9 cellular contexts compared by ENCODE assay signal in genomic region chrX:150416469-150416868, GRCh38. TPM values are rescaled to one million over a fixed set of nuclear protein-coding genes. Genes with fewer than 3 reads are reported as not detected.
"Had no signal": no experiment of that assay in that cellular context is flagged by ENCODE, and none has a peak within 500 bp of the region (broad histone marks: within the 10 kb centered on the region; RNA-seq: fewer than 3 reads in every experiment).

No MANE protein-coding gene starts in this region.

- H3K27ac ChIP-seq: GM23248, HL-60 had no signal

- H2AFZ ChIP-seq: GM23248 had no signal

- H3K4me3 ChIP-seq: GM23248, HAP-1 had no signal

- DNase-seq: GM23248, GOT3, H7, HFFc6, KBM-7 had no signal

- H3K9me3 ChIP-seq: HAP-1 had no signal

- H3K4me1 ChIP-seq: HAP-1 had no signal

- H3K36me3 ChIP-seq: HAP-1 had no signal

- FAIRE-seq: HepG2 had no signal

- ATAC-seq: HCT116, HepG2 had no signal

- H3K9ac ChIP-seq: GM23248 had no signal

RNA-seq across cellular contexts. Expression of gene MAMLD1, which starts 53.4 kb away (rescaled TPM):
- total RNA-seq: HepG2 had no signal
- polyA plus RNA-seq: HepG2 had no signal
